In the genomic region with DNA sequence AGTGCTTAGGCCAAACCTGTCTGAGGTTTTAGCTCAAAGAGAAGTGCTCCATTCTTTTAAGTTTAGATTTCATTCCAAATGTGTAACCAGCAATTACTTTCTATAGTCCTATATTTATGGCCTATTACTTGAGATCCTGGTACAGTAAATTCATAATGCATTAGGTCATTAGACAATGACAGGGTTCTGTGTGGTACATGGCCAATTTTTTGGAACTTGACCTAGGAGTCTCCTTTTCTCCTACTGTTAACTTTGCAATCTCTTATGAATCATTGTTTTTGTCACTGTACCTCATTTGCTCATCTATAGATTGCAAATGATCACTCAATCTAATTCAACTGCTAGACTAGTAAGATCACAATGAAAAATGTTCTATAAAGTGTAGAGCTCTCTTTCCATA, we compare ENCODE assay signal across 18 cellular contexts.
DNase-seq lines count a peak whose midpoint lies in the region; ATAC-seq, FAIRE-seq and TF ChIP-seq lines count a peak whose summit lies in the region.
"Had no signal": no experiment of that assay in that cellular context is flagged by ENCODE, and none has a peak within 500 bp of the region (broad histone marks: within the 10 kb centered on the region; RNA-seq: fewer than 3 reads in every experiment).

No MANE protein-coding gene starts in this region.

- H3K4me1 ChIP-seq in left ventricle myocardium inferior: peaks cover 85% of the 10 kb centered on the region
- H3K4me1 ChIP-seq in right cardiac atrium (ENCODE audit: control insufficient read depth, insufficient read depth, low read length): no peaks in the 10 kb centered on the region
- peaks cover 6% of the 10 kb centered on the region; the same call in 1 of the 2 replicates for H3K4me1 ChIP-seq in IMR-90 (ENCODE audit: control insufficient read depth, insufficient read depth, low read length)
- peaks cover 3% of the 10 kb centered on the region for H3K4me1 ChIP-seq in astrocyte (ENCODE audit: insufficient read depth, low read length)
- no peaks in the 10 kb centered on the region for H3K4me1 ChIP-seq in endodermal cell (ENCODE audit: control insufficient read depth, insufficient read depth, low read length)

- no peak overlapping the region for H3K23ac ChIP-seq in IMR-90 (ENCODE audit: low read depth, low read length)

- POLR2A ChIA-PET in IMR-90 (lab: Charles Lee; ENCODE audit: unreplicated experiment): no interaction called here

- no peak overlapping the region for H3K14ac ChIP-seq in IMR-90 (replicated peaks; ENCODE audit: low read depth, low read length)

- H3K27ac Mint-ChIP-seq in astrocyte (ENCODE audit: unreplicated experiment): no peak overlapping the region
- H3K27ac Mint-ChIP-seq in endodermal cell: no peak overlapping the region
- H3K27ac Mint-ChIP-seq in T-helper 2 cell treated with Interferon-gamma antibody and Interleukin-4, amounts not matched to agents 5 μg/mL and 100 μg/mL, for 36 hours: no peak overlapping the region
- H3K27ac Mint-ChIP-seq: CD14-positive monocyte, GM23338 had no signal

- H3K4me1 Mint-ChIP-seq in astrocyte (ENCODE audit: low read depth, unreplicated experiment) (no peaks in the 10 kb centered on the region), endodermal cell (no peaks in the 10 kb centered on the region)
- no peaks in the 10 kb centered on the region for H3K4me1 Mint-ChIP-seq in T-helper 2 cell treated with Interferon-gamma antibody and Interleukin-4, amounts not matched to agents 5 μg/mL and 100 μg/mL, for 36 hours (ENCODE audit: low read depth)

- DNase-seq in left ventricle myocardium inferior (no peak), right cardiac atrium (no peak), IMR-90 (peak; percentile 21), astrocyte (ENCODE audit: low read depth) (no peak), endodermal cell (no peak), middle frontal gyrus (ENCODE audit: extremely low spot score, low spot score) (no peak)
- no peak for DNase-seq in T-helper 2 cell treated with Interferon-gamma antibody and Interleukin-4, amounts not matched to agents 5 μg/mL and 100 μg/mL, for 36 hours (ENCODE audit: low spot score)
- DNase-seq: DMS 273 treated with DMSO at 0.1 percent for 48 hours, GF-D8, NCI-H1436, NCI-H1930, NCI-H2171, NCI-H526, SHP77 treated with DMSO at 0.1 percent for 48 hours had no signal

- H3K27me3 Mint-ChIP-seq in astrocyte (ENCODE audit: low read depth, unreplicated experiment) (no peaks in the 10 kb centered on the region), endodermal cell (ENCODE audit: insufficient read depth) (no peaks in the 10 kb centered on the region)
- H3K27me3 Mint-ChIP-seq in T-helper 2 cell treated with Interferon-gamma antibody and Interleukin-4, amounts not matched to agents 5 μg/mL and 100 μg/mL, for 36 hours (ENCODE audit: low read depth): no peaks in the 10 kb centered on the region

- CTCF ChIA-PET in IMR-90 (lab: Yijun Ruan, JAX): interaction anchor here (0.6 kb wide), 2 partner anchors 727 to 1009 kb away, joined by 3 to 4 read pairs; no protein-coding TSS in a partner anchor

- H3K4me3 Mint-ChIP-seq in astrocyte (ENCODE audit: unreplicated experiment) (no peak overlapping the region), endodermal cell (no peak overlapping the region)
- no peak overlapping the region for H3K4me3 Mint-ChIP-seq in T-helper 2 cell treated with Interferon-gamma antibody and Interleukin-4, amounts not matched to agents 5 μg/mL and 100 μg/mL, for 36 hours
- H3K4me3 Mint-ChIP-seq: CD14-positive monocyte, GM23338 had no signal

- no peak overlapping the region for H3K9ac ChIP-seq in IMR-90 (ENCODE audit: low read depth, low read length)
- no peak overlapping the region for H3K9ac ChIP-seq in astrocyte (ENCODE audit: low read length)
- no peak overlapping the region for H3K9ac ChIP-seq in endodermal cell (ENCODE audit: extremely low read depth, low read length, poor library complexity, severe bottlenecking)

- no peak overlapping the region for H2AK9ac ChIP-seq in IMR-90 (replicated peaks; ENCODE audit: low read depth, low read length, poor library complexity)

- H3K9me3 Mint-ChIP-seq in astrocyte (ENCODE audit: unreplicated experiment): no peaks in the 10 kb centered on the region
- H3K9me3 Mint-ChIP-seq in endodermal cell: no peaks in the 10 kb centered on the region
- no peaks in the 10 kb centered on the region for H3K9me3 Mint-ChIP-seq in T-helper 2 cell treated with Interferon-gamma antibody and Interleukin-4, amounts not matched to agents 5 μg/mL and 100 μg/mL, for 36 hours
- H3K9me3 Mint-ChIP-seq: CD14-positive monocyte, GM23338 had no signal

- dilution Hi-C loops in IMR-90 (cut with HindIII; ENCODE audit: low sequenced_read_pairs, unreplicated experiment): no loop called here

- no peak overlapping the region for H2AFZ ChIP-seq in IMR-90 (replicated peaks; ENCODE audit: low read length, poor library complexity)
- H2AFZ ChIP-seq in astrocyte (ENCODE audit: low read depth, low read length): no peak overlapping the region
- H2AFZ ChIP-seq: GM23338 had no signal

- H4K20me1 ChIP-seq in IMR-90 (ENCODE audit: insufficient read depth, low read length): no peaks in the 10 kb centered on the region
- no peaks in the 10 kb centered on the region for H4K20me1 ChIP-seq in astrocyte (ENCODE audit: insufficient read depth, low read length)

- TF ChIP-seq CTCF in left ventricle myocardium inferior (IDR thresholded peaks at IDR 0.05; ENCODE audit: borderline replicate concordance) (no peak), IMR-90 (conservative IDR thresholded peaks at IDR 0.05; ENCODE audit: low read depth, low read length) (no peak), astrocyte (IDR thresholded peaks at IDR 0.05; ENCODE audit: insufficient read depth, low read depth, low read length) (no peak), endodermal cell (conservative IDR thresholded peaks at IDR 0.05) (no peak)

- H3K9me1 ChIP-seq in IMR-90 (ENCODE audit: insufficient read depth, low read length): no peaks in the 10 kb centered on the region

- no peak overlapping the region for H2BK120ac ChIP-seq in IMR-90 (ENCODE audit: low read depth, low read length)

- no peak overlapping the region for H4K5ac ChIP-seq in IMR-90 (ENCODE audit: low read depth, low read length)

- ATAC-seq in right cardiac atrium (no peak), IMR-90 (ENCODE audit: low read depth) (no peak)
- ATAC-seq: GM23338, HCT116 had no signal

- no peak overlapping the region for H2AK5ac ChIP-seq in IMR-90 (ENCODE audit: low read depth, low read length)

- peak overlapping the region; percentile 63; the same call in 1 of the 3 replicates for H2BK15ac ChIP-seq in IMR-90 (ENCODE audit: low read depth, low read length)

- H3K4me2 ChIP-seq in IMR-90 (ENCODE audit: low read depth, low read length): no peak overlapping the region
- no peak overlapping the region for H3K4me2 ChIP-seq in astrocyte (ENCODE audit: low read length)
- H3K4me2 ChIP-seq: GM23338 had no signal

- H3K9me3 ChIP-seq in left ventricle myocardium inferior (replicated peaks) (no peaks in the 10 kb centered on the region), right cardiac atrium (ENCODE audit: control insufficient read depth, low read length) (no peaks in the 10 kb centered on the region), IMR-90 (ENCODE audit: control insufficient read depth, insufficient read depth, low read length) (no peaks in the 10 kb centered on the region), astrocyte (ENCODE audit: insufficient read depth, low read depth, low read length) (no peaks in the 10 kb centered on the region), endodermal cell (ENCODE audit: control insufficient read depth, low read length) (no peaks in the 10 kb centered on the region)

- TF ChIP-seq POLR2A in IMR-90 (IDR thresholded peaks at IDR 0.05; ENCODE audit: low read depth, low read length): no peak

- no peak overlapping the region for H3K18ac ChIP-seq in IMR-90 (ENCODE audit: low read depth, low read length)

- no peak overlapping the region for H2BK20ac ChIP-seq in IMR-90 (ENCODE audit: low read depth, low read length)

- H3K79me1 ChIP-seq in IMR-90 (ENCODE audit: low read depth in 1 of 2, low read length in 2 of 2): no peaks in the 10 kb centered on the region

- no peak for TF ChIP-seq RAD21 in IMR-90 (IDR thresholded peaks at IDR 0.05; ENCODE audit: low read length)

- H3K27ac ChIP-seq in left ventricle myocardium inferior (replicated peaks): peak overlapping the region; percentile 41
- H3K27ac ChIP-seq in right cardiac atrium (ENCODE audit: low read length): no peak overlapping the region
- H3K27ac ChIP-seq in IMR-90 (ENCODE audit: insufficient read depth, low read length): no peak overlapping the region
- H3K27ac ChIP-seq in astrocyte (ENCODE audit: low read depth, low read length): no peak overlapping the region
- H3K27ac ChIP-seq in endodermal cell (ENCODE audit: low read depth, low read length): no peak overlapping the region

- H3K79me2 ChIP-seq in astrocyte (ENCODE audit: insufficient read depth, low read length): no peaks in the 10 kb centered on the region

- FAIRE-seq in astrocyte (lab: Jason Lieb, UNC): peak; percentile 37
- FAIRE-seq: A204.1 had no signal

- H3K56ac ChIP-seq in IMR-90 (ENCODE audit: extremely low read depth, insufficient read depth, low read length): no peak overlapping the region

- H2BK5ac ChIP-seq in IMR-90 (ENCODE audit: low read depth, low read length, poor library complexity, severe bottlenecking): no peak overlapping the region

- no peaks in the 10 kb centered on the region for H3K27me3 ChIP-seq in left ventricle myocardium inferior (ENCODE audit: low read depth)
- H3K27me3 ChIP-seq in right cardiac atrium (ENCODE audit: control insufficient read depth, insufficient read depth): no peaks in the 10 kb centered on the region
- H3K27me3 ChIP-seq in IMR-90 (ENCODE audit: control insufficient read depth, insufficient read depth, low read length): no peaks in the 10 kb centered on the region
- H3K27me3 ChIP-seq in astrocyte (ENCODE audit: insufficient read depth, low read length): no peaks in the 10 kb centered on the region
- H3K27me3 ChIP-seq in endodermal cell (ENCODE audit: control insufficient read depth, insufficient read depth, low read length, poor library complexity, severe bottlenecking): no peaks in the 10 kb centered on the region

- H3K36me3 ChIP-seq in left ventricle myocardium inferior (no peaks in the 10 kb centered on the region), IMR-90 (ENCODE audit: control insufficient read depth, insufficient read depth, low read length) (no peaks in the 10 kb centered on the region), astrocyte (ENCODE audit: insufficient read depth, low read length) (no peaks in the 10 kb centered on the region), endodermal cell (ENCODE audit: control insufficient read depth, insufficient read depth, low read length) (no peaks in the 10 kb centered on the region)

- H3K4ac ChIP-seq in IMR-90 (ENCODE audit: low read depth, low read length): no peak overlapping the region

- in situ Hi-C loops in IMR-90 (cut with MboI; ENCODE audit: low sequenced_read_pairs): no loop called here

- H4K8ac ChIP-seq in IMR-90 (ENCODE audit: low read depth in 2 of 2, low read length in 2 of 2): no peak overlapping the region

- intact Hi-C loops in left ventricle myocardium inferior (cut with micrococcal nuclease): no loop called here
- intact Hi-C loops in right cardiac atrium (cut with DNase I): no loop called here
- intact Hi-C loops in IMR-90 (cut with micrococcal nuclease): no loop called here

- H3K4me3 ChIP-seq in left ventricle myocardium inferior (no peak overlapping the region), right cardiac atrium (ENCODE audit: low read length) (no peak overlapping the region), IMR-90 (ENCODE audit: insufficient read depth, low read depth, low read length) (no peak overlapping the region), astrocyte (ENCODE audit: insufficient read depth, low read depth, low read length) (no peak overlapping the region), endodermal cell (ENCODE audit: low read length) (no peak overlapping the region)
- H3K4me3 ChIP-seq: GM23338 had no signal

- H3K36me3 Mint-ChIP-seq in astrocyte (ENCODE audit: low read depth, unreplicated experiment) (no peaks in the 10 kb centered on the region), endodermal cell (ENCODE audit: low read depth) (no peaks in the 10 kb centered on the region)
- H3K36me3 Mint-ChIP-seq in T-helper 2 cell treated with Interferon-gamma antibody and Interleukin-4, amounts not matched to agents 5 μg/mL and 100 μg/mL, for 36 hours (ENCODE audit: low read depth): no peaks in the 10 kb centered on the region
- H3K36me3 Mint-ChIP-seq: CD14-positive monocyte had no signal

- H4K91ac ChIP-seq in IMR-90 (ENCODE audit: insufficient read depth, low read depth, low read length): no peak overlapping the region

- BruUV-seq in IMR-90 (replicated peaks; lab: Mats Ljungman, UMichigan): no TSS peak
